9 cellular contexts compared by ENCODE assay signal in genomic region chr6:52157301-52157930, GRCh38. TPM values are rescaled to one million over a fixed set of nuclear protein-coding genes. Genes with fewer than 3 reads are reported as not detected.
DNase-seq lines count a peak whose midpoint lies in the region; ATAC-seq, FAIRE-seq and TF ChIP-seq lines count a peak whose summit lies in the region.
"Had no signal": no experiment of that assay in that cellular context is flagged by ENCODE, and none has a peak within 500 bp of the region (broad histone marks: within the 10 kb centered on the region; RNA-seq: fewer than 3 reads in every experiment).

No MANE protein-coding gene starts in this region.

- no peaks in the 10 kb centered on the region for H3K36me3 Mint-ChIP-seq in osteocyte (ENCODE audit: unreplicated experiment)

- H3K9me3 ChIP-seq in thyroid gland (no peaks in the 10 kb centered on the region), smooth muscle cell (replicated peaks; ENCODE audit: low read depth) (no peaks in the 10 kb centered on the region)

- no peaks in the 10 kb centered on the region for H3K9me3 Mint-ChIP-seq in osteocyte (ENCODE audit: unreplicated experiment)

- no peaks in the 10 kb centered on the region for H3F3A ChIP-seq in smooth muscle cell (ENCODE audit: low read depth)

- 66 to 69% methylated on average over 7 of the region's 7 CpGs for WGBS in thyroid gland, 2 donors
- 71% methylated on average over 7 of the region's 7 CpGs for WGBS in smooth muscle cell (ENCODE audit: low lambda C conversion rate)

- H3K27me3 ChIP-seq in bronchial epithelial cell (ENCODE audit: control insufficient read depth, insufficient read depth, low read length) (no peaks in the 10 kb centered on the region), thyroid gland (no peaks in the 10 kb centered on the region), smooth muscle cell (ENCODE audit: low read depth) (no peaks in the 10 kb centered on the region)

- peaks cover 2% of the 10 kb centered on the region for H3K4me1 Mint-ChIP-seq in osteocyte (ENCODE audit: unreplicated experiment)

- no peak for FAIRE-seq in bronchial epithelial cell (lab: Jason Lieb, UNC)

- H2AFZ ChIP-seq in smooth muscle cell (ENCODE audit: low read depth): no peak overlapping the region

- H3K36me3 ChIP-seq in bronchial epithelial cell (ENCODE audit: control insufficient read depth, insufficient read depth, low read length) (no peaks in the 10 kb centered on the region), thyroid gland (no peaks in the 10 kb centered on the region), smooth muscle cell (ENCODE audit: low read depth) (no peaks in the 10 kb centered on the region)

- DNase-seq in AG20443 (ENCODE audit: low spot score) (peak; percentile 24), bronchial epithelial cell (ENCODE audit: low read depth) (peak; percentile 89), osteocyte (ENCODE audit: extremely low spot score, unreplicated experiment) (no peak), epidermal melanocyte (ENCODE audit: insufficient read length, low spot score) (no peak), thyroid gland (no peak), smooth muscle cell (lab: John Stamatoyannopoulos, UW; ENCODE audit: unreplicated experiment) (no peak)

- no peaks in the 10 kb centered on the region for H4K20me1 ChIP-seq in smooth muscle cell (ENCODE audit: low read depth)

- H3K4me3 Mint-ChIP-seq in osteocyte (ENCODE audit: unreplicated experiment): no peak overlapping the region

- no peak for TF ChIP-seq CTCF in bronchial epithelial cell (IDR thresholded peaks at IDR 0.05; ENCODE audit: insufficient read depth, low read length, severe bottlenecking)
- no peak for TF ChIP-seq CTCF in osteocyte (IDR thresholded peaks at IDR 0.05)
- no peak for TF ChIP-seq CTCF in thyroid gland (IDR thresholded peaks at IDR 0.05)
- TF ChIP-seq CTCF in smooth muscle cell (IDR thresholded peaks at IDR 0.05; ENCODE audit: borderline replicate concordance, insufficient read depth, poor library complexity, severe bottlenecking): no peak

- TF ChIP-seq POLR2A in thyroid gland (IDR thresholded peaks at IDR 0.05): no peak

- no peak overlapping the region for H3K4me2 ChIP-seq in smooth muscle cell

- intact Hi-C loops in thyroid gland (cut with DNase I): no loop called here

- H3K9ac ChIP-seq in smooth muscle cell (ENCODE audit: low read depth): no peak overlapping the region

- H3K4me1 ChIP-seq in thyroid gland (peaks cover 0 to 4% of the 10 kb centered on the region in 2 donors), smooth muscle cell (ENCODE audit: low read depth) (no peaks in the 10 kb centered on the region)

- H3K4me3 ChIP-seq in bronchial epithelial cell (ENCODE audit: low read depth, low read length): no peak overlapping the region
- no peak overlapping the region for H3K4me3 ChIP-seq in thyroid gland (replicated peaks in 1 of 3)
- H3K4me3 ChIP-seq in smooth muscle cell: no peak overlapping the region
- H3K4me3 ChIP-seq: SK-N-MC had no signal

- no peak overlapping the region for H3K27ac Mint-ChIP-seq in osteocyte (ENCODE audit: unreplicated experiment)

- H3K27ac ChIP-seq in thyroid gland (no peak overlapping the region), smooth muscle cell (ENCODE audit: low read depth) (no peak overlapping the region)
- H3K27ac ChIP-seq: SK-N-MC had no signal

- no peaks in the 10 kb centered on the region for H3K79me2 ChIP-seq in smooth muscle cell (ENCODE audit: low read depth)

- ATAC-seq in GM19452 (IDR thresholded peaks at IDR 0.05; ENCODE audit: unreplicated experiment) (peak; percentile 46), HG03280 (IDR thresholded peaks at IDR 0.05; ENCODE audit: unreplicated experiment) (peak; percentile 51)

- H3K27me3 Mint-ChIP-seq in osteocyte (ENCODE audit: unreplicated experiment): peaks cover 43% of the 10 kb centered on the region

RNA-seq across cellular contexts. Expression of gene IL17A, which starts 28.8 kb away (rescaled TPM):
- total RNA-seq in bronchial epithelial cell (not detected in 2 replicates), osteocyte (not detected in 2 replicates), thyroid gland (not detected), smooth muscle cell (not detected in 2 replicates)
- not detected in 2 replicates for polyA plus RNA-seq in smooth muscle cell

Comparison
In these comparisons a context has a peak if more than half of its experiments do, and no peak if none do; other contexts are left out.
1. DNase-seq: peak in AG20443 (single experiment) and bronchial epithelial cell (single experiment); none in osteocyte (single experiment), epidermal melanocyte (single experiment), thyroid gland (0 of 2) and smooth muscle cell (single experiment).